Comparison of ENCODE assay signal across 2 cellular contexts in genomic region chr10:110872145-110872983, GRCh38.
TF ChIP-seq lines count a peak whose summit lies in the region.

No MANE protein-coding gene starts in this region.

TF ChIP-seq in IMR-90, 13 proteins besides CTCF, POLR2A, EP300 and RAD21:
- TF ChIP-seq RFX5 (IDR thresholded peaks at IDR 0.05; ENCODE audit: low read depth, low read length) (no peak), CEBPB (IDR thresholded peaks at IDR 0.05; ENCODE audit: low read depth, low read length) (peak; percentile 90), SMC3 (IDR thresholded peaks at IDR 0.05; ENCODE audit: low read depth, low read length) (0 out of 2 replicates have a peak, but pooled peaks have one; percentile 9), CHD1 (IDR thresholded peaks at IDR 0.05; ENCODE audit: low read depth, low read length) (no peak; the same call in 1 of the 2 replicates), USF2 (IDR thresholded peaks at IDR 0.05; ENCODE audit: low read depth, low read length) (peak; percentile 47), MAFK (IDR thresholded peaks at IDR 0.05; ENCODE audit: low read depth, low read length) (no peak), ELK1 (IDR thresholded peaks at IDR 0.05; ENCODE audit: borderline replicate concordance, low read depth, low read length) (no peak), MAZ (IDR thresholded peaks at IDR 0.05; ENCODE audit: borderline replicate concordance, low read depth, low read length) (peak; percentile 69; the same call in 1 of the 2 replicates), MXI1 (IDR thresholded peaks at IDR 0.05; ENCODE audit: borderline replicate concordance, low read depth, low read length) (peak; percentile 83), RCOR1 (IDR thresholded peaks at IDR 0.05; ENCODE audit: insufficient replicate concordance, low read length) (no peak), NFE2L2 (IDR thresholded peaks at IDR 0.05; ENCODE audit: low read depth, low read length) (no peak), BHLHE40 (IDR thresholded peaks at IDR 0.05; ENCODE audit: low read depth, low read length) (peak; percentile 28; the same call in 1 of the 2 replicates), FOS (IDR thresholded peaks at IDR 0.05; ENCODE audit: low read depth, low read length) (no peak)

TF ChIP-seq in neural cell, 6 proteins besides CTCF, POLR2A, EP300 and RAD21:
- TF ChIP-seq TAF1 (IDR thresholded peaks at IDR 0.05; ENCODE audit: low read depth) = no peak
- no peak for TF ChIP-seq EZH2 (IDR thresholded peaks at IDR 0.05; ENCODE audit: borderline replicate concordance, insufficient read depth, low read length, poor library complexity, severe bottlenecking)
- TF ChIP-seq POLR2AphosphoS5 (IDR thresholded peaks at IDR 0.05) = no peak
- no peak for TF ChIP-seq REST (IDR thresholded peaks at IDR 0.05; ENCODE audit: borderline replicate concordance)
- peak; percentile 93 for TF ChIP-seq MXI1 (conservative IDR thresholded peaks at IDR 0.05; ENCODE audit: poor library complexity, severe bottlenecking)
- peak; percentile 73 for TF ChIP-seq SMC3 (conservative IDR thresholded peaks at IDR 0.05; ENCODE audit: poor library complexity)
